8 cellular contexts compared by ENCODE assay signal in genomic region chr18:3498705-3499451, GRCh38. TPM values are rescaled to one million over a fixed set of nuclear protein-coding genes. Genes with fewer than 3 reads are reported as not detected.
DNase-seq lines count a peak whose midpoint lies in the region; TF ChIP-seq lines count a peak whose summit lies in the region.

No MANE protein-coding gene starts in this region.

- TF ChIP-seq CTCF in fibroblast of villous mesenchyme (IDR thresholded peaks at IDR 0.05; ENCODE audit: insufficient read depth, low read depth, low read length) (no peak), neural crest cell (conservative IDR thresholded peaks at IDR 0.05) (no peak)

- peaks cover 25% of the 10 kb centered on the region for H3K27me3 Mint-ChIP-seq in neural crest cell (ENCODE audit: low read depth)

- H3K4me3 Mint-ChIP-seq in neural crest cell, result peak overlapping the region; percentile 85

- H3K27ac Mint-ChIP-seq in neural crest cell (ENCODE audit: unreplicated experiment), result no peak overlapping the region

- in situ Hi-C loops in KBM-7 (cut with MboI; ENCODE audit: low pct_unique_long_range_greater_than_20kb, low sequenced_read_pairs), result no loop called here

- H3K4me1 Mint-ChIP-seq in neural crest cell, result peaks cover 20% of the 10 kb centered on the region

- no peaks in the 10 kb centered on the region for H3K36me3 Mint-ChIP-seq in neural crest cell (ENCODE audit: low read depth)

- no peaks in the 10 kb centered on the region for H3K9me3 Mint-ChIP-seq in neural crest cell

- DNase-seq in activated CD4-positive, CD25-positive, alpha-beta regulatory T cell treated with anti-CD3 and anti-CD28 coated beads, Interleukin-2, amount 50 U/mL, for 72 hours, result peak; percentile 34
- DNase-seq in activated CD4-positive, CD25-positive, alpha-beta regulatory T cell (lab: John Stamatoyannopoulos, UW), result no peak
- DNase-seq in activated T-cell treated with anti-CD3 and anti-CD28 coated beads for 48 hours (ENCODE audit: low read depth), result peak; percentile 13
- DNase-seq in fibroblast of villous mesenchyme (ENCODE audit: low read depth), result peak; percentile 51
- peak; percentile 53 for DNase-seq in neural crest cell (ENCODE audit: low read depth, low spot score)
- DNase-seq in KBM-7, result no peak
- DNase-seq in NCI-H524 treated with DMSO at 0.1 percent for 48 hours (lab: John Stamatoyannopoulos, UW), result no peak
- no peak for DNase-seq in NK-92 treated with Interleukin-12 subunit alpha and Interleukin-12 subunit beta, amount 100 ng/mL, for 24 hours (lab: John Stamatoyannopoulos, UW)

- peak overlapping the region; percentile 49 for H3K4me3 ChIP-seq in fibroblast of villous mesenchyme (ENCODE audit: low read depth, low read length)

RNA-seq across cellular contexts. Expression of gene TGIF1, which starts 48.9 kb away (rescaled TPM):
- 114 and 136 TPM in 2 replicates for total RNA-seq in fibroblast of villous mesenchyme
- 49.1 and 57.9 TPM in 2 replicates for total RNA-seq in neural crest cell

Comparison
In these comparisons a context has a peak if more than half of its experiments do, and no peak if none do; other contexts are left out.
1. DNase-seq: peak in activated CD4-positive, CD25-positive, alpha-beta regulatory T cell treated with anti-CD3 and anti-CD28 coated beads, Interleukin-2, amount 50 U/mL, for 72 hours (single experiment), activated T-cell treated with anti-CD3 and anti-CD28 coated beads for 48 hours (single experiment), fibroblast of villous mesenchyme (single experiment) and neural crest cell (single experiment); none in activated CD4-positive, CD25-positive, alpha-beta regulatory T cell (0 of 4), KBM-7 (single experiment), NCI-H524 treated with DMSO at 0.1 percent for 48 hours (single experiment) and NK-92 treated with Interleukin-12 subunit alpha and Interleukin-12 subunit beta, amount 100 ng/mL, for 24 hours (single experiment).